Comparison of ENCODE assay signal across 2 cellular contexts in the genomic region with DNA sequence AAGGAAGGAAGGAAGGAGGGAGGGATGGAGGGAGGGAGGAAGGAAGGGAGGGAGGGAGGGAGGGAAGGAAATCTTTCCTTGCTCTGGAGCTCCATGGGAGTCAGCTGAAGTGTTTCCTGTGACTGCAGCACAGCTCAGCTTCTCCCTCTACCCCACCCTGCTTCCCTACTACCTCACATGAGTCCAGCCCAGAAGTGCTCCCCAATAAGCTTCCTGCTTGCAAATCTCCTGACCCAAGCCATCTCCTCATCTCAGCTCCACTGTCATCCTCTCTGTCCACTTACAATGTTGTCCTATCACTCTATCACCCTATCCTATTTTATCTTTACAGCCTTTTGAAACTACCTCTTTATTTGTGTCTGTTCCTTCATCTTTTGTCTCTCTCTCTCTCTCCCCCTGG.
TF ChIP-seq lines count a peak whose summit lies in the region.

No MANE protein-coding gene starts in this region.

TF ChIP-seq in HepG2, 621 proteins besides CTCF, POLR2A, EP300 and RAD21:
- TF ChIP-seq, protein P1, sequence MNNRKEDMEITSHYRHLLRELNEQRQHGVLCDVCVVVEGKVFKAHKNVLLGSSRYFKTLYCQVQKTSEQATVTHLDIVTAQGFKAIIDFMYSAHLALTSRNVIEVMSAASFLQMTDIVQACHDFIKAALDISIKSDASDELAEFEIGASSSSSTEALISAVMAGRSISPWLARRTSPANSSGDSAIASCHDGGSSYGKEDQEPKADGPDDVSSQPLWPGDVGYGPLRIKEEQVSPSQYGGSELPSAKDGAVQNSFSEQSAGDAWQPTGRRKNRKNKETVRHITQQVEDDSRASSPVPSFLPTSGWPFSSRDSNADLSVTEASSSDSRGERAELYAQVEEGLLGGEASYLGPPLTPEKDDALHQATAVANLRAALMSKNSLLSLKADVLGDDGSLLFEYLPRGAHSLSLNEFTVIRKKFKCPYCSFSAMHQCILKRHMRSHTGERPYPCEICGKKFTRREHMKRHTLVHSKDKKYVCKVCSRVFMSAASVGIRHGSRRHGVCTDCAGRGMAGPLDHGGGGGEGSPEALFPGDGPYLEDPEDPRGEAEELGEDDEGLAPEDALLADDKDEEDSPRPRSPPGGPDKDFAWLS (CRISPR knock-in tag; IDR thresholded peaks at IDR 0.05; ENCODE audit: borderline replicate concordance): no peak
- TF ChIP-seq RARG (CRISPR knock-in tag; IDR thresholded peaks at IDR 0.05; ENCODE audit: low read depth) (no peak), ZNF761 (CRISPR knock-in tag; conservative IDR thresholded peaks at IDR 0.05) (no peak), HNRNPK (IDR thresholded peaks at IDR 0.05; ENCODE audit: low read depth, low read length, poor library complexity, severe bottlenecking) (peak; percentile 30), HNF4A (CRISPR knock-in tag; IDR thresholded peaks at IDR 0.05) (no peak), CBX5 (CRISPR knock-in tag; IDR thresholded peaks at IDR 0.05; ENCODE audit: borderline replicate concordance) (no peak), EZH2 (conservative IDR thresholded peaks at IDR 0.05; ENCODE audit: low read depth, low read length) (no peak)

TF ChIP-seq in endothelial cell of umbilical vein, 7 proteins besides CTCF, POLR2A, EP300 and RAD21:
- TF ChIP-seq MYC (IDR thresholded peaks at IDR 0.05; ENCODE audit: low read depth, low read length): no peak
